Comparison of ENCODE assay signal across 9 cellular contexts in the genomic region with DNA sequence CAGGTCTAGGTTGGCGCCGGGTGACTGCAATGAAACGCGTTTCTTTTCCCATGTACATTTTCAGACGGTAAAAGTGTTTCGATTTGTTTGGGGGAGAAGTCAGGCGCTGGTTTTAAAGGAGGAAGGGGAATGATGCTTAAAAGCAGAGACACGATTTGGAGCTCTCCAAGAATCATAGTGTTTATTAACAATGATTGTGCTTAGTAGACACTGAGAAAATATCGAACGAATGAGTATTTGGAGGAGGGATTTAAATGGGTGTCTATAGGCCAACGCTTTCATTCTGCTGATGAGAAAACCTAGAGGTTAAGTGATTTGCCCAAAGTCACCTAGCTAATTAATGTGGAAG. TPM values are rescaled to one million over a fixed set of nuclear protein-coding genes. Genes with fewer than 3 reads are reported as not detected.
DNase-seq lines count a peak whose midpoint lies in the region; ATAC-seq and TF ChIP-seq lines count a peak whose summit lies in the region.
"Had no signal": no experiment of that assay in that cellular context is flagged by ENCODE, and none has a peak within 500 bp of the region (broad histone marks: within the 10 kb centered on the region; RNA-seq: fewer than 3 reads in every experiment).

No MANE protein-coding gene starts in this region.

- no peaks in the 10 kb centered on the region for H3K36me3 ChIP-seq in esophagus (ENCODE audit: control insufficient read depth in 2 of 2, insufficient read depth in 2 of 2, low read length in 1 of 2)

- 9 to 12% methylated on average over 11 of the region's 11 CpGs for WGBS in esophagus, 2 donors

- no peaks in the 10 kb centered on the region for H3K4me1 Mint-ChIP-seq in Calu3 (ENCODE audit: low read depth, unreplicated experiment)
- H3K4me1 Mint-ChIP-seq in osteocyte (ENCODE audit: unreplicated experiment) = peaks cover 27% of the 10 kb centered on the region

- H3K27ac ChIP-seq in RWPE1 (peak overlapping the region; percentile 81), esophagus (ENCODE audit: low read depth in 2 of 2, low read length in 1 of 2) (peak overlapping the region; percentile 92 to 97)

- DNase-seq in Calu3 = no peak
- DNase-seq in RWPE1 (ENCODE audit: low spot score) = no peak
- no peak for DNase-seq in osteocyte (ENCODE audit: extremely low spot score, unreplicated experiment)
- no peak for DNase-seq in NCI-H2029 treated with DMSO at 0.1 percent for 48 hours (lab: John Stamatoyannopoulos, UW)
- no peak for DNase-seq in SIG-M5 treated with dmso at 0.1 percent for 504 hours (lab: John Stamatoyannopoulos, UW; ENCODE audit: unreplicated experiment)
- no peak for DNase-seq in amniotic stem cell (lab: John Stamatoyannopoulos, UW)
- DNase-seq: NCI-H524 treated with DMSO at 0.1 percent for 48 hours had no signal

- H3K4me3 Mint-ChIP-seq in Calu3 (ENCODE audit: low read depth, unreplicated experiment) = peak overlapping the region; percentile 65
- H3K4me3 Mint-ChIP-seq in osteocyte (ENCODE audit: unreplicated experiment) = peak overlapping the region; percentile 73

- TSS peak; percentile 89 for BruUV-seq in Calu3 (replicated peaks; lab: Mats Ljungman, UMichigan)

- H3K9me3 ChIP-seq in esophagus (ENCODE audit: control insufficient read depth in 2 of 2, insufficient read depth in 1 of 2, low read depth in 1 of 2, low read length in 1 of 2) = no peaks in the 10 kb centered on the region

- ATAC-seq in GM19023 (IDR thresholded peaks at IDR 0.05; ENCODE audit: unreplicated experiment) = no peak

- H3K9me3 Mint-ChIP-seq in Calu3 (ENCODE audit: low read depth, unreplicated experiment) (peaks cover 2% of the 10 kb centered on the region), osteocyte (ENCODE audit: unreplicated experiment) (peaks cover 10% of the 10 kb centered on the region)

- peak overlapping the region; percentile 55 to 70 for H3K4me3 ChIP-seq in esophagus (ENCODE audit: low read depth in 1 of 2, low read length in 2 of 2)

- intact Hi-C loops in Calu3 (cut with micrococcal nuclease; ENCODE audit: unreplicated experiment) = no loop called here

- H3K36me3 Mint-ChIP-seq in Calu3 (ENCODE audit: insufficient read depth, unreplicated experiment) = peaks cover 14% of the 10 kb centered on the region
- H3K36me3 Mint-ChIP-seq in osteocyte (ENCODE audit: unreplicated experiment) = peaks cover 2% of the 10 kb centered on the region

- no peaks in the 10 kb centered on the region for H3K27me3 Mint-ChIP-seq in Calu3 (ENCODE audit: unreplicated experiment)
- H3K27me3 Mint-ChIP-seq in osteocyte (ENCODE audit: unreplicated experiment) = peaks cover 15% of the 10 kb centered on the region

- CTCF ChIA-PET in Calu3 (lab: Charles Lee) (interaction anchor here (0.6 to 1.0 kb wide), 2 partner anchors 17 to 413 kb away, joined by 3 to 5 read pairs; no protein-coding TSS in a partner anchor), RWPE1 (lab: Yijun Ruan, JAX) (interaction anchor here (0.5 to 0.7 kb wide), 3 partner anchors 235 to 1723 kb away, joined by 3 to 5 read pairs (median 4); no protein-coding TSS in a partner anchor)

- peaks cover 0 to 10% of the 10 kb centered on the region in 2 donors for H3K4me1 ChIP-seq in esophagus (ENCODE audit: control insufficient read depth in 2 of 2, insufficient read depth in 2 of 2, low read length in 1 of 2)

- POLR2A ChIA-PET in RWPE1 (lab: Yijun Ruan, JAX; ENCODE audit: low non-redundant PET) = no interaction called here

- H3K27me3 ChIP-seq in esophagus (ENCODE audit: control insufficient read depth in 1 of 2, insufficient read depth in 2 of 2, low read length in 2 of 2) = no peaks in the 10 kb centered on the region

- H3K27ac Mint-ChIP-seq in Calu3 (ENCODE audit: unreplicated experiment) = peak overlapping the region; percentile 22
- H3K27ac Mint-ChIP-seq in osteocyte (ENCODE audit: unreplicated experiment) = peak overlapping the region; percentile 82

- TF ChIP-seq CTCF in Calu3 (IDR thresholded peaks at IDR 0.05; ENCODE audit: unreplicated experiment) (no peak), RWPE1 (conservative IDR thresholded peaks at IDR 0.05; ENCODE audit: low read depth) (no peak), osteocyte (IDR thresholded peaks at IDR 0.05) (no peak)

RNA-seq across cellular contexts. Expression of gene JAK1, which starts 36.9 kb away (rescaled TPM):
- total RNA-seq in Calu3 (2022) = 107 and 130 TPM in 2 replicates
- 10 to 100 TPM; 13.1 to 20.9 TPM for polyA plus RNA-seq in esophagus
- 103 TPM in 2 replicates for total RNA-seq in osteocyte
